In genomic region chr14:103879570-103880333, GRCh38 we compare ENCODE assay signal across 1 cellular context.
TF ChIP-seq lines count a peak whose summit lies in the region.

No MANE protein-coding gene starts in this region.

TF ChIP-seq in HepG2, 621 proteins besides CTCF, POLR2A, EP300 and RAD21 (continued from another document and continues in another):
- TF ChIP-seq ZNF766 (CRISPR knock-in tag; IDR thresholded peaks at IDR 0.05; ENCODE audit: borderline replicate concordance) = peak; percentile 20; the same call in 1 of the 2 replicates
- TF ChIP-seq ARNT2 (CRISPR knock-in tag; IDR thresholded peaks at IDR 0.05; ENCODE audit: low read depth) = no peak
- TF ChIP-seq ZNF577 (CRISPR knock-in tag; IDR thresholded peaks at IDR 0.05; ENCODE audit: borderline replicate concordance, low read depth) = no peak
- no peak for TF ChIP-seq ZNF547 (CRISPR knock-in tag; IDR thresholded peaks at IDR 0.05)
- peak; percentile 93 for TF ChIP-seq DMAP1 (CRISPR knock-in tag; IDR thresholded peaks at IDR 0.05)
- no peak for TF ChIP-seq ZBTB14 (CRISPR knock-in tag; IDR thresholded peaks at IDR 0.05)
- no peak for TF ChIP-seq HMGA1 (CRISPR knock-in tag; conservative IDR thresholded peaks at IDR 0.05)
- TF ChIP-seq ZNF564 (CRISPR knock-in tag; IDR thresholded peaks at IDR 0.05) = peak; percentile 32; the same call in 1 of the 2 replicates
- peak; percentile 80 for TF ChIP-seq LCORL (IDR thresholded peaks at IDR 0.05)
- TF ChIP-seq LCORL (CRISPR knock-in tag; IDR thresholded peaks at IDR 0.05) = peak; percentile 99
- TF ChIP-seq ZNF468 (CRISPR knock-in tag; IDR thresholded peaks at IDR 0.05) = no peak
- TF ChIP-seq ZUFSP (CRISPR knock-in tag; IDR thresholded peaks at IDR 0.05; ENCODE audit: borderline replicate concordance) = no peak
- no peak for TF ChIP-seq ZNF724P (CRISPR knock-in tag; IDR thresholded peaks at IDR 0.05; ENCODE audit: borderline replicate concordance)
- peak; percentile 84 for TF ChIP-seq PRDM10 (CRISPR knock-in tag; IDR thresholded peaks at IDR 0.05; ENCODE audit: low read depth)
- TF ChIP-seq ZNF292 (CRISPR knock-in tag; IDR thresholded peaks at IDR 0.05; ENCODE audit: borderline replicate concordance, low read depth) = peak; percentile 77; the same call in 1 of the 2 replicates
- no peak for TF ChIP-seq STAT6 (CRISPR knock-in tag; IDR thresholded peaks at IDR 0.05; ENCODE audit: borderline replicate concordance)
- no peak for TF ChIP-seq ZBED4 (CRISPR knock-in tag; IDR thresholded peaks at IDR 0.05; ENCODE audit: borderline replicate concordance)
- no peak for TF ChIP-seq TBP (CRISPR knock-in tag; IDR thresholded peaks at IDR 0.05)
- no peak for TF ChIP-seq THAP7 (CRISPR knock-in tag; IDR thresholded peaks at IDR 0.05)
- peak; percentile 91 for TF ChIP-seq HDAC1 (CRISPR knock-in tag; IDR thresholded peaks at IDR 0.05)
- peak; percentile 82; the same call in 1 of the 2 replicates for TF ChIP-seq NFKB2 (CRISPR knock-in tag; IDR thresholded peaks at IDR 0.05; ENCODE audit: borderline replicate concordance)
- 0 out of 2 replicates have a peak, but pooled peaks have one; percentile 67 for TF ChIP-seq EEA1 (CRISPR knock-in tag; IDR thresholded peaks at IDR 0.05; ENCODE audit: borderline replicate concordance)
- TF ChIP-seq ZEB1 (IDR thresholded peaks at IDR 0.05; ENCODE audit: insufficient replicate concordance, low read depth) = peak; percentile 58
- TF ChIP-seq ZNF383 (CRISPR knock-in tag; IDR thresholded peaks at IDR 0.05; ENCODE audit: borderline replicate concordance) = no peak
- peak; percentile 87; the same call in 1 of the 2 replicates for TF ChIP-seq ZMYM2 (CRISPR knock-in tag; IDR thresholded peaks at IDR 0.05)
- peak; percentile 84 for TF ChIP-seq TEAD3 (CRISPR knock-in tag; optimal IDR thresholded peaks at IDR 0.05; ENCODE audit: borderline replicate concordance)
- TF ChIP-seq TARDBP (CRISPR knock-in tag; IDR thresholded peaks at IDR 0.05) = no peak; the same call in 1 of the 2 replicates
- no peak for TF ChIP-seq NCOA5 (CRISPR knock-in tag; IDR thresholded peaks at IDR 0.05)
- TF ChIP-seq DDIT3 (CRISPR knock-in tag; IDR thresholded peaks at IDR 0.05) = no peak
- TF ChIP-seq KAT8 (CRISPR knock-in tag; IDR thresholded peaks at IDR 0.05) = peak; percentile 88
- TF ChIP-seq GRHL1 (CRISPR knock-in tag; conservative IDR thresholded peaks at IDR 0.05) = no peak
- TF ChIP-seq MTF1 (CRISPR knock-in tag; IDR thresholded peaks at IDR 0.05) = no peak
- no peak for TF ChIP-seq EHMT2 (IDR thresholded peaks at IDR 0.05; ENCODE audit: borderline replicate concordance, low read depth, low read length)
- no peak for TF ChIP-seq ZNF780A (CRISPR knock-in tag; IDR thresholded peaks at IDR 0.05)
- TF ChIP-seq POGK (CRISPR knock-in tag; conservative IDR thresholded peaks at IDR 0.05) = peak; percentile 81
- peak; percentile 85 for TF ChIP-seq KDM4B (CRISPR knock-in tag; IDR thresholded peaks at IDR 0.05)
- TF ChIP-seq IKZF1 (IDR thresholded peaks at IDR 0.05) = no peak
- no peak for TF ChIP-seq CREBL2 (CRISPR knock-in tag; IDR thresholded peaks at IDR 0.05; ENCODE audit: borderline replicate concordance)
- peak; percentile 69; the same call in 1 of the 2 replicates for TF ChIP-seq ZBTB37 (CRISPR knock-in tag; IDR thresholded peaks at IDR 0.05)
- 0 out of 2 replicates have a peak, but pooled peaks have one; percentile 86 for TF ChIP-seq ETV6 (CRISPR knock-in tag; conservative IDR thresholded peaks at IDR 0.05)
- TF ChIP-seq ZFP41 (CRISPR knock-in tag; IDR thresholded peaks at IDR 0.05; ENCODE audit: borderline replicate concordance) = no peak
- TF ChIP-seq ZNF484 (CRISPR knock-in tag; IDR thresholded peaks at IDR 0.05; ENCODE audit: borderline replicate concordance, low read depth) = no peak
